ENCODE assay signal across 28 cellular contexts in genomic region chrX:30296408-30297254, GRCh38. TPM values are rescaled to one million over a fixed set of nuclear protein-coding genes. Genes with fewer than 3 reads are reported as not detected.
"Had no signal": no experiment of that assay in that cellular context is flagged by ENCODE, and none has a peak within 500 bp of the region (broad histone marks: within the 10 kb centered on the region; RNA-seq: fewer than 3 reads in every experiment).

No MANE protein-coding gene starts in this region.

- H3K27me3 Mint-ChIP-seq: activated CD4-positive, alpha-beta T cell treated with anti-CD3 and anti-CD28 coated beads for 36 hours; activated naive CD8-positive, alpha-beta T cell treated with anti-CD3 and anti-CD28 coated beads for 36 hours; activated T-helper 17 cell treated with anti-CD3 and anti-CD28 coated beads, Interleukin-2, amount 50 U/mL, for 72 hours; type B pancreatic cell had no signal

- H3K27ac Mint-ChIP-seq: activated CD4-positive, alpha-beta T cell treated with anti-CD3 and anti-CD28 coated beads for 36 hours; activated naive CD8-positive, alpha-beta T cell treated with anti-CD3 and anti-CD28 coated beads for 36 hours; activated T-helper 17 cell treated with anti-CD3 and anti-CD28 coated beads, Interleukin-2, amount 50 U/mL, for 72 hours; dendritic cell treated with granulocyte-macrophage colony-stimulating factor and Interleukin-4, amounts not matched to agents 40 ng/mL and 50 ng/mL, for 4 days; nephron progenitor cell; stimulated activated effector memory CD8-positive, alpha-beta T cell treated with anti-CD3 and anti-CD28 coated beads, Interleukin-12 subunit alpha, Interleukin-12 subunit beta, amount 100 ng/mL, for 72 hours; type B pancreatic cell; WTC11 had no signal

- H3K36me3 Mint-ChIP-seq: activated naive CD8-positive, alpha-beta T cell treated with anti-CD3 and anti-CD28 coated beads for 36 hours; stimulated activated effector memory CD8-positive, alpha-beta T cell treated with anti-CD3 and anti-CD28 coated beads, Interleukin-12 subunit alpha, Interleukin-12 subunit beta, amount 100 ng/mL, for 72 hours; type B pancreatic cell had no signal

- H3K4me3 Mint-ChIP-seq: activated CD4-positive, alpha-beta T cell treated with anti-CD3 and anti-CD28 coated beads for 36 hours; activated naive CD8-positive, alpha-beta T cell treated with anti-CD3 and anti-CD28 coated beads for 36 hours; activated T-helper 17 cell treated with anti-CD3 and anti-CD28 coated beads, Interleukin-2, amount 50 U/mL, for 72 hours; dendritic cell treated with granulocyte-macrophage colony-stimulating factor and Interleukin-4, amounts not matched to agents 40 ng/mL and 50 ng/mL, for 4 days; nephron progenitor cell; stimulated activated effector memory CD8-positive, alpha-beta T cell treated with anti-CD3 and anti-CD28 coated beads, Interleukin-12 subunit alpha, Interleukin-12 subunit beta, amount 100 ng/mL, for 72 hours; type B pancreatic cell; WTC11 had no signal

- H3K4me3 ChIP-seq: cardiac muscle cell, esophagus muscularis mucosa, gastroesophageal sphincter, heart left ventricle, left ventricle myocardium inferior, sigmoid colon, stomach, testis had no signal

- H3K36me3 ChIP-seq: cardiac muscle cell, esophagus muscularis mucosa, gastroesophageal sphincter, heart left ventricle, left ventricle myocardium inferior, sigmoid colon, stomach had no signal

- H3K27ac ChIP-seq: cardiac muscle cell, esophagus muscularis mucosa, gastroesophageal sphincter, heart left ventricle, left ventricle myocardium inferior, sigmoid colon, stomach, testis had no signal

- ATAC-seq: activated CD4-positive, alpha-beta T cell treated with anti-CD3 and anti-CD28 coated beads for 36 hours; activated T-helper 17 cell treated with anti-CD3 and anti-CD28 coated beads, Interleukin-2, amount 50 U/mL, for 72 hours; gastroesophageal sphincter; heart left ventricle; stimulated activated effector memory CD8-positive, alpha-beta T cell treated with anti-CD3 and anti-CD28 coated beads, Interleukin-12 subunit alpha, Interleukin-12 subunit beta, amount 100 ng/mL, for 72 hours; WTC11 had no signal

- H3K27me3 ChIP-seq: cardiac muscle cell, esophagus muscularis mucosa, gastroesophageal sphincter, sigmoid colon, testis had no signal

- H3K9me3 Mint-ChIP-seq: activated naive CD8-positive, alpha-beta T cell treated with anti-CD3 and anti-CD28 coated beads for 36 hours; activated T-helper 17 cell treated with anti-CD3 and anti-CD28 coated beads, Interleukin-2, amount 50 U/mL, for 72 hours; dendritic cell treated with granulocyte-macrophage colony-stimulating factor and Interleukin-4, amounts not matched to agents 40 ng/mL and 50 ng/mL, for 4 days; type B pancreatic cell had no signal

- H3K9me3 ChIP-seq: esophagus muscularis mucosa, gastroesophageal sphincter, heart left ventricle, left ventricle myocardium inferior, sigmoid colon, stomach, testis had no signal

- DNase-seq: activated CD4-positive, alpha-beta T cell treated with anti-CD3 and anti-CD28 coated beads for 36 hours; activated CD4-positive, alpha-beta T cell treated with anti-CD3 and anti-CD28 coated beads, Interleukin-2, amount 50 U/mL, for 48 hours; activated naive CD4-positive, alpha-beta T cell; activated naive CD8-positive, alpha-beta T cell treated with anti-CD3 and anti-CD28 coated beads for 36 hours; activated T-cell treated with anti-CD3 and anti-CD28 coated beads for 4 hours; amniotic stem cell; effector memory CD4-positive, alpha-beta T cell; heart left ventricle; kidney glomerular epithelial cell; left ventricle myocardium inferior; mammary epithelial cell; nephron progenitor cell; nucleus accumbens; sigmoid colon; stimulated activated CD4-positive, alpha-beta T cell treated with anti-CD3 and anti-CD28 coated beads, Interleukin-4, amount 100 ng/mL, for 24 hours; stomach; testis had no signal

- H3K4me1 ChIP-seq: esophagus muscularis mucosa, gastroesophageal sphincter, heart left ventricle, left ventricle myocardium inferior, sigmoid colon, testis had no signal

- H3K4me1 Mint-ChIP-seq: activated CD4-positive, alpha-beta T cell treated with anti-CD3 and anti-CD28 coated beads for 36 hours; activated naive CD8-positive, alpha-beta T cell treated with anti-CD3 and anti-CD28 coated beads for 36 hours; activated T-helper 17 cell treated with anti-CD3 and anti-CD28 coated beads, Interleukin-2, amount 50 U/mL, for 72 hours; stimulated activated effector memory CD8-positive, alpha-beta T cell treated with anti-CD3 and anti-CD28 coated beads, Interleukin-12 subunit alpha, Interleukin-12 subunit beta, amount 100 ng/mL, for 72 hours had no signal

RNA-seq across cellular contexts. Expression of gene NR0B1, which starts 12.6 kb away (rescaled TPM):
- total RNA-seq: activated CD4-positive, alpha-beta T cell treated with anti-CD3 and anti-CD28 coated beads for 36 hours; activated naive CD8-positive, alpha-beta T cell treated with anti-CD3 and anti-CD28 coated beads for 36 hours; activated T-helper 17 cell treated with anti-CD3 and anti-CD28 coated beads, Interleukin-2, amount 50 U/mL, for 72 hours; chondrocyte; endothelial cell of umbilical vein; esophagus muscularis mucosa; gastroesophageal sphincter; heart left ventricle; left ventricle myocardium inferior; mammary epithelial cell; myocyte; sigmoid colon had no signal

RNA-seq across cellular contexts. Expression of gene MAGEB1, which starts 49.7 kb away (rescaled TPM):
- total RNA-seq: activated CD4-positive, alpha-beta T cell treated with anti-CD3 and anti-CD28 coated beads for 36 hours; activated naive CD8-positive, alpha-beta T cell treated with anti-CD3 and anti-CD28 coated beads for 36 hours; activated T-helper 17 cell treated with anti-CD3 and anti-CD28 coated beads, Interleukin-2, amount 50 U/mL, for 72 hours; cardiac muscle cell; chondrocyte; endothelial cell of umbilical vein; esophagus muscularis mucosa; gastroesophageal sphincter; heart left ventricle; left ventricle myocardium inferior; mammary epithelial cell; myocyte; sigmoid colon; stomach had no signal

RNA-seq across cellular contexts. Expression of gene MAGEB4, which starts 54.8 kb away (rescaled TPM):
- total RNA-seq: activated CD4-positive, alpha-beta T cell treated with anti-CD3 and anti-CD28 coated beads for 36 hours; activated naive CD8-positive, alpha-beta T cell treated with anti-CD3 and anti-CD28 coated beads for 36 hours; activated T-helper 17 cell treated with anti-CD3 and anti-CD28 coated beads, Interleukin-2, amount 50 U/mL, for 72 hours; cardiac muscle cell; chondrocyte; endothelial cell of umbilical vein; esophagus muscularis mucosa; gastroesophageal sphincter; heart left ventricle; left ventricle myocardium inferior; myocyte; sigmoid colon; stomach; WTC11 had no signal
